Comparison of ENCODE assay signal across 2 cellular contexts in the genomic region with DNA sequence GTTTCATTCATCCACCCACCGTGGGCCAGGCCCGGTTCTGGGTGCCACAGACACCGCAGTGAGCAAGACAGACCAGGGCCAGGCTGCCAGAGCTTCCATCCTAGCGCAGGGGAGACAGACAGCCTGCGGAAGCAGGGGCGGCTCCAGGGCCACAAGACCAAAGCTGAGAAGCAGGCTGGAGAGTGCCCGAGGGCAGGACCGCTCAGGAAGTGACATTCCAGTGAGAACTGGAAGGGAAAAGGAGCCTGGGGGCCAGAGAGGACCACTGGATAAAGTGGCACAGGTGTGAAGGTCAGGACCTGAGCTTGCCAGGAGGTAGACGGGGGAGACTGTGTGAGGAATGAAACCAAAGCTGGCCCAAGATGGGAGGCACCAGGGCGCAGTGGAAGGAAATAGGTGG.
TF ChIP-seq lines count a peak whose summit lies in the region.

No MANE protein-coding gene starts in this region.

TF ChIP-seq in IMR-90, 13 proteins besides CTCF, POLR2A, EP300 and RAD21:
- TF ChIP-seq, protein P1, sequence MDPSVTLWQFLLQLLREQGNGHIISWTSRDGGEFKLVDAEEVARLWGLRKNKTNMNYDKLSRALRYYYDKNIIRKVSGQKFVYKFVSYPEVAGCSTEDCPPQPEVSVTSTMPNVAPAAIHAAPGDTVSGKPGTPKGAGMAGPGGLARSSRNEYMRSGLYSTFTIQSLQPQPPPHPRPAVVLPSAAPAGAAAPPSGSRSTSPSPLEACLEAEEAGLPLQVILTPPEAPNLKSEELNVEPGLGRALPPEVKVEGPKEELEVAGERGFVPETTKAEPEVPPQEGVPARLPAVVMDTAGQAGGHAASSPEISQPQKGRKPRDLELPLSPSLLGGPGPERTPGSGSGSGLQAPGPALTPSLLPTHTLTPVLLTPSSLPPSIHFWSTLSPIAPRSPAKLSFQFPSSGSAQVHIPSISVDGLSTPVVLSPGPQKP (IDR thresholded peaks at IDR 0.05; ENCODE audit: borderline replicate concordance, low read depth, low read length): no peak
- TF ChIP-seq CEBPB (IDR thresholded peaks at IDR 0.05; ENCODE audit: low read depth, low read length): no peak
- TF ChIP-seq, protein P2, sequence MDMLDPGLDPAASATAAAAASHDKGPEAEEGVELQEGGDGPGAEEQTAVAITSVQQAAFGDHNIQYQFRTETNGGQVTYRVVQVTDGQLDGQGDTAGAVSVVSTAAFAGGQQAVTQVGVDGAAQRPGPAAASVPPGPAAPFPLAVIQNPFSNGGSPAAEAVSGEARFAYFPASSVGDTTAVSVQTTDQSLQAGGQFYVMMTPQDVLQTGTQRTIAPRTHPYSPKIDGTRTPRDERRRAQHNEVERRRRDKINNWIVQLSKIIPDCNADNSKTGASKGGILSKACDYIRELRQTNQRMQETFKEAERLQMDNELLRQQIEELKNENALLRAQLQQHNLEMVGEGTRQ (IDR thresholded peaks at IDR 0.05; ENCODE audit: low read depth, low read length): no peak
- no peak for TF ChIP-seq CHD1 (IDR thresholded peaks at IDR 0.05; ENCODE audit: low read depth, low read length)
- no peak for TF ChIP-seq RFX5 (IDR thresholded peaks at IDR 0.05; ENCODE audit: low read depth, low read length)
- no peak for TF ChIP-seq MAZ (IDR thresholded peaks at IDR 0.05; ENCODE audit: borderline replicate concordance, low read depth, low read length)
- no peak for TF ChIP-seq RCOR1 (IDR thresholded peaks at IDR 0.05; ENCODE audit: insufficient replicate concordance, low read length)
- no peak for TF ChIP-seq MXI1 (IDR thresholded peaks at IDR 0.05; ENCODE audit: borderline replicate concordance, low read depth, low read length)
- no peak for TF ChIP-seq FOS (IDR thresholded peaks at IDR 0.05; ENCODE audit: low read depth, low read length)
- no peak for TF ChIP-seq MAFK (IDR thresholded peaks at IDR 0.05; ENCODE audit: low read depth, low read length)
- no peak for TF ChIP-seq BHLHE40 (IDR thresholded peaks at IDR 0.05; ENCODE audit: low read depth, low read length)
- TF ChIP-seq SMC3 (IDR thresholded peaks at IDR 0.05; ENCODE audit: low read depth, low read length): no peak
- no peak for TF ChIP-seq NFE2L2 (IDR thresholded peaks at IDR 0.05; ENCODE audit: low read depth, low read length)

TF ChIP-seq in WTC11, 78 proteins besides CTCF, POLR2A, EP300 and RAD21 (continued from another document):
- TF ChIP-seq, protein P3, sequence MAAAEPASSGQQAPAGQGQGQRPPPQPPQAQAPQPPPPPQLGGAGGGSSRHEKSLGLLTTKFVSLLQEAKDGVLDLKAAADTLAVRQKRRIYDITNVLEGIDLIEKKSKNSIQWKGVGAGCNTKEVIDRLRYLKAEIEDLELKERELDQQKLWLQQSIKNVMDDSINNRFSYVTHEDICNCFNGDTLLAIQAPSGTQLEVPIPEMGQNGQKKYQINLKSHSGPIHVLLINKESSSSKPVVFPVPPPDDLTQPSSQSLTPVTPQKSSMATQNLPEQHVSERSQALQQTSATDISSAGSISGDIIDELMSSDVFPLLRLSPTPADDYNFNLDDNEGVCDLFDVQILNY (CRISPR knock-in tag; IDR thresholded peaks at IDR 0.05): no peak
- no peak for TF ChIP-seq ZNF671 (CRISPR knock-in tag; IDR thresholded peaks at IDR 0.05)
- TF ChIP-seq, protein P4, sequence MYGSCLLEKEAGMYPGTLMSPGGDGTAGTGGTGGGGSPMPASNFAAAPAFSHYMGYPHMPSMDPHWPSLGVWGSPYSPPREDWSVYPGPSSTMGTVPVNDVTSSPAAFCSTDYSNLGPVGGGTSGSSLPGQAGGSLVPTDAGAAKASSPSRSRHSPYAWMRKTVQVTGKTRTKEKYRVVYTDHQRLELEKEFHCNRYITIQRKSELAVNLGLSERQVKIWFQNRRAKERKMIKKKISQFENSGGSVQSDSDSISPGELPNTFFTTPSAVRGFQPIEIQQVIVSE (CRISPR knock-in tag; IDR thresholded peaks at IDR 0.05; ENCODE audit: borderline replicate concordance): no peak
- TF ChIP-seq, protein P5, sequence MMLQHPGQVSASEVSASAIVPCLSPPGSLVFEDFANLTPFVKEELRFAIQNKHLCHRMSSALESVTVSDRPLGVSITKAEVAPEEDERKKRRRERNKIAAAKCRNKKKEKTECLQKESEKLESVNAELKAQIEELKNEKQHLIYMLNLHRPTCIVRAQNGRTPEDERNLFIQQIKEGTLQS (CRISPR knock-in tag; conservative IDR thresholded peaks at IDR 0.05): no peak
- TF ChIP-seq ZNF423 (CRISPR knock-in tag; IDR thresholded peaks at IDR 0.05): no peak
- TF ChIP-seq, protein P6, sequence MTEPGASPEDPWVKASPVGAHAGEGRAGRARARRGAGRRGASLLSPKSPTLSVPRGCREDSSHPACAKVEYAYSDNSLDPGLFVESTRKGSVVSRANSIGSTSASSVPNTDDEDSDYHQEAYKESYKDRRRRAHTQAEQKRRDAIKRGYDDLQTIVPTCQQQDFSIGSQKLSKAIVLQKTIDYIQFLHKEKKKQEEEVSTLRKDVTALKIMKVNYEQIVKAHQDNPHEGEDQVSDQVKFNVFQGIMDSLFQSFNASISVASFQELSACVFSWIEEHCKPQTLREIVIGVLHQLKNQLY (CRISPR knock-in tag; IDR thresholded peaks at IDR 0.05): no peak
- no peak for TF ChIP-seq ZNF416 (CRISPR knock-in tag; IDR thresholded peaks at IDR 0.05)
- no peak for TF ChIP-seq GABPB1 (CRISPR knock-in tag; IDR thresholded peaks at IDR 0.05)
- no peak for TF ChIP-seq MYBL2 (CRISPR knock-in tag; IDR thresholded peaks at IDR 0.05)
